Comparison of ENCODE assay signal across 8 cellular contexts in genomic region chr5:86617756-86618577, GRCh38. TPM values are rescaled to one million over a fixed set of nuclear protein-coding genes. Genes with fewer than 3 reads are reported as not detected.
DNase-seq lines count a peak whose midpoint lies in the region; ATAC-seq, FAIRE-seq and TF ChIP-seq lines count a peak whose summit lies in the region.

Gene COX7C, plus strand, starts transcription at chr5:86617941. Its CDS starts 115 bp downstream, at chr5:86618056.

- DNase-seq in AML-193 (lab: John Stamatoyannopoulos, UW), result peak; percentile 93 to 94
- peak; percentile 88 for DNase-seq in NCI-H510A treated with DMSO at 0.1 percent for 48 hours (lab: John Stamatoyannopoulos, UW)
- peak; percentile 75 to 84 for DNase-seq in activated CD4-positive, alpha-beta T cell treated with anti-CD3 and anti-CD28 coated beads for 24 hours (ENCODE audit: low read depth in 2 of 2)
- peak; percentile 68 for DNase-seq in chondrocyte (ENCODE audit: low spot score)
- peak; percentile 66 for DNase-seq in keratinocyte (ENCODE audit: low read depth, low spot score)
- peak; percentile 64 to 75 for DNase-seq in stimulated activated CD4-positive, alpha-beta T cell treated with anti-CD3 and anti-CD28 coated beads, Interleukin-15, amount 100 ng/mL, for 1 hour (ENCODE audit: low read depth in 1 of 2, low spot score in 1 of 2)

- H4K20me1 ChIP-seq in keratinocyte (ENCODE audit: control insufficient read depth, extremely low read depth, insufficient read depth, low read length), result no peaks in the 10 kb centered on the region

- H3K4me1 Mint-ChIP-seq in chondrocyte (ENCODE audit: low read depth), result peaks cover 22% of the 10 kb centered on the region

- H3K4me1 ChIP-seq in keratinocyte (ENCODE audit: control insufficient read depth, extremely low read depth, insufficient read depth, low read length), result peaks cover 4% of the 10 kb centered on the region

- H3K9me3 Mint-ChIP-seq in chondrocyte (ENCODE audit: low read depth), result peaks cover 7% of the 10 kb centered on the region

- no peaks in the 10 kb centered on the region for H3K9me1 ChIP-seq in keratinocyte (ENCODE audit: control insufficient read depth, extremely low read depth, insufficient read depth, low read length)

- H3K4me3 Mint-ChIP-seq in chondrocyte (ENCODE audit: unreplicated experiment), result peak within 1 kb of the TSS; percentile 99

- H3K27me3 ChIP-seq in keratinocyte (ENCODE audit: control insufficient read depth, extremely low read depth, insufficient read depth, low read length), result no peaks in the 10 kb centered on the region

- H3K9me3 ChIP-seq in keratinocyte (ENCODE audit: control insufficient read depth, low read depth, low read length), result no peaks in the 10 kb centered on the region

- FAIRE-seq in keratinocyte (lab: Jason Lieb, UNC), result peak; percentile 79

- peaks cover 17% of the 10 kb centered on the region for H3K79me2 ChIP-seq in keratinocyte (ENCODE audit: control insufficient read depth, insufficient read depth, low read length)

- peak; percentile 82 for TF ChIP-seq POLR2A in GM19193 (IDR thresholded peaks at IDR 0.05; ENCODE audit: extremely low read depth, insufficient read depth, insufficient read length)

- peak; percentile 100 for ATAC-seq in HG03439 (IDR thresholded peaks at IDR 0.05; ENCODE audit: unreplicated experiment)

- peaks cover 12% of the 10 kb centered on the region for H3K27me3 Mint-ChIP-seq in chondrocyte (ENCODE audit: low read depth)

- peak within 1 kb of the TSS; percentile 61 to 98 (median 95) for H3K4me3 ChIP-seq in keratinocyte (ENCODE audit: control insufficient read depth in 2 of 3, extremely low read depth in 1 of 3, insufficient read depth in 2 of 3, low read depth in 1 of 3, low read length in 3 of 3)

- peaks cover 24% of the 10 kb centered on the region for H3K36me3 Mint-ChIP-seq in chondrocyte (ENCODE audit: low read depth)

- peak within 1 kb of the TSS; percentile 97 for H3K27ac Mint-ChIP-seq in chondrocyte (ENCODE audit: unreplicated experiment)

- peak within 1 kb of the TSS; percentile 85 for H3K4me2 ChIP-seq in keratinocyte (ENCODE audit: control insufficient read depth, extremely low read depth, insufficient read depth, low read depth, low read length)

- TF ChIP-seq CTCF in chondrocyte (IDR thresholded peaks at IDR 0.05) (no peak), keratinocyte (optimal IDR thresholded peaks at IDR 0.05 in 1 of 3, IDR thresholded peaks at IDR 0.05 in 1 of 3, conservative IDR thresholded peaks at IDR 0.05 in 1 of 3; ENCODE audit: extremely low read depth in 1 of 3, insufficient read depth in 2 of 3, low read length in 3 of 3) (no peak)

- peak within 1 kb of the TSS; percentile 80 for H3K27ac ChIP-seq in keratinocyte (ENCODE audit: control insufficient read depth, insufficient read depth, low read length)

- peak within 1 kb of the TSS; percentile 88 for H3K9ac ChIP-seq in keratinocyte (ENCODE audit: control insufficient read depth, extremely low read depth, insufficient read depth, low read length)

- H2AFZ ChIP-seq in keratinocyte (ENCODE audit: control insufficient read depth, low read length), result peak within 1 kb of the TSS; percentile 98

- dilution Hi-C loops in keratinocyte (cut with MboI; ENCODE audit: extremely low pct_ligation_motif_present, low sequenced_read_pairs), result no loop called here

- H3K36me3 ChIP-seq in keratinocyte (ENCODE audit: control insufficient read depth in 2 of 2, extremely low read depth in 1 of 2, insufficient read depth in 2 of 2, low read length in 2 of 2), result peaks cover 7% of the 10 kb centered on the region in 2 experiments

RNA-seq across cellular contexts. Expression of gene COX7C, which starts in this region (rescaled TPM):
- 294 to 346 TPM (median 300 TPM) in 3 replicates for total RNA-seq in chondrocyte
- polyA plus RNA-seq in keratinocyte, result 557 to 764 TPM (median 646 TPM) in 3 replicates
- 203 TPM for polyA plus RNA-seq in keratinocyte (2011; ENCODE audit: low read depth)
- polyA plus RNA-seq in keratinocyte (2011; cell fraction: cytosol; rRNA removed), result 713 and 943 TPM in 2 replicates
- 208 and 271 TPM in 2 replicates for polyA plus RNA-seq in keratinocyte (2011; cell fraction: nucleus; rRNA removed)
- polyA plus RNA-seq in keratinocyte (2012; ENCODE audit: low replicate concordance), result 838 and 1,320 TPM in 2 replicates
- 17.1 to 236 TPM (median 227 TPM) in 3 replicates for polyA minus RNA-seq in keratinocyte
- 111 TPM for polyA minus RNA-seq in keratinocyte (2011; cell fraction: cytosol; rRNA and poly(A)+ RNA removed)
- polyA minus RNA-seq in keratinocyte (2011; cell fraction: nucleus; rRNA and poly(A)+ RNA removed), result 33.7 and 39.1 TPM in 2 replicates

Comparison
In these comparisons a context has a peak if more than half of its experiments do, and no peak if none do; other contexts are left out.
1. Peak in every context shown above with its lines: DNase-seq, ATAC-seq, H3K4me3 ChIP-seq and H3K27ac ChIP-seq.